Comparison of ENCODE assay signal across 10 cellular contexts in genomic region chr6:111662794-111663231, GRCh38. TPM values are rescaled to one million over a fixed set of nuclear protein-coding genes. Genes with fewer than 3 reads are reported as not detected.
DNase-seq lines count a peak whose midpoint lies in the region; ATAC-seq and TF ChIP-seq lines count a peak whose summit lies in the region.
"Had no signal": no experiment of that assay in that cellular context is flagged by ENCODE, and none has a peak within 500 bp of the region (broad histone marks: within the 10 kb centered on the region; RNA-seq: fewer than 3 reads in every experiment).

No MANE protein-coding gene starts in this region.

- H3K27ac Mint-ChIP-seq in activated CD8-positive, alpha-beta T cell treated with anti-CD3 and anti-CD28 coated beads for 36 hours, result peak overlapping the region; percentile 71

- ATAC-seq in activated CD8-positive, alpha-beta T cell treated with anti-CD3 and anti-CD28 coated beads for 36 hours, result no peak
- no peak for ATAC-seq in GM21723 (IDR thresholded peaks at IDR 0.05; ENCODE audit: unreplicated experiment)

- intact Hi-C loops in activated CD8-positive, alpha-beta T cell treated with anti-CD3 and anti-CD28 coated beads for 36 hours (cut with micrococcal nuclease), result no loop called here
- intact Hi-C loops in ovary (cut with DNase I), result loop anchor here in 1 of 4 donors (10.0 kb wide), 1 partner anchor 578 kb away; the partner anchor contains the start of gene SLC16A10

- H3K27me3 ChIP-seq in HUES64 (ENCODE audit: insufficient read depth, low read length) (no peaks in the 10 kb centered on the region), iPS-15b (ENCODE audit: control insufficient read depth, insufficient read depth, low read length) (no peaks in the 10 kb centered on the region), ovary (no peaks in the 10 kb centered on the region)

- H3K9me3 ChIP-seq in HUES64 (ENCODE audit: insufficient read depth, low read depth, low read length) (no peaks in the 10 kb centered on the region), iPS-15b (ENCODE audit: control insufficient read depth, insufficient read depth, low read length) (no peaks in the 10 kb centered on the region), ovary (no peaks in the 10 kb centered on the region)

- H3K4me1 Mint-ChIP-seq in activated CD8-positive, alpha-beta T cell treated with anti-CD3 and anti-CD28 coated beads for 36 hours (ENCODE audit: low read depth), result no peaks in the 10 kb centered on the region

- CTCF ChIA-PET in activated CD8-positive, alpha-beta T cell treated with anti-CD3 and anti-CD28 coated beads for 36 hours (lab: Charles Lee), result no interaction called here

- H3K27ac ChIP-seq in HUES64 (ENCODE audit: low read depth, low read length) (peak overlapping the region; percentile 66; the same call in 1 of the 2 replicates), ovary (no peak overlapping the region)

- no peaks in the 10 kb centered on the region for H3K9me3 Mint-ChIP-seq in activated CD8-positive, alpha-beta T cell treated with anti-CD3 and anti-CD28 coated beads for 36 hours

- 73% methylated on average over 6 of the region's 6 CpGs for WGBS in HUES64
- 50 to 70% (median 68%) methylated on average over 6 of the region's 6 CpGs for WGBS in ovary, 3 donors

- no peak for TF ChIP-seq POLR2A in ovary (IDR thresholded peaks at IDR 0.05)

- H3K4me3 Mint-ChIP-seq in activated CD8-positive, alpha-beta T cell treated with anti-CD3 and anti-CD28 coated beads for 36 hours, result no peak overlapping the region

- TF ChIP-seq CTCF in activated CD8-positive, alpha-beta T cell treated with anti-CD3 and anti-CD28 coated beads for 36 hours (IDR thresholded peaks at IDR 0.05), result no peak
- TF ChIP-seq CTCF in ovary (IDR thresholded peaks at IDR 0.05), result no peak

- H3K4me1 ChIP-seq in HUES64 (ENCODE audit: insufficient read depth, low read length) (peaks cover 51% of the 10 kb centered on the region), iPS-15b (ENCODE audit: control insufficient read depth, insufficient read depth, low read length) (peaks cover 29% of the 10 kb centered on the region), ovary (ENCODE audit: insufficient read depth) (peaks cover 18% of the 10 kb centered on the region)

- no peak for TF ChIP-seq EP300 in ovary (IDR thresholded peaks at IDR 0.05)

- H3K9ac ChIP-seq in HUES64 (ENCODE audit: low read depth, low read length), result no peak overlapping the region
- peak overlapping the region; percentile 39 for H3K9ac ChIP-seq in iPS-15b (ENCODE audit: low read depth, low read length)

- no peak overlapping the region for H3K4me3 ChIP-seq in HUES64 (ENCODE audit: low read length)
- no peak overlapping the region for H3K4me3 ChIP-seq in iPS-15b (ENCODE audit: low read depth, low read length)
- no peak overlapping the region for H3K4me3 ChIP-seq in ovary

- peaks cover 49% of the 10 kb centered on the region for H3K36me3 Mint-ChIP-seq in activated CD8-positive, alpha-beta T cell treated with anti-CD3 and anti-CD28 coated beads for 36 hours (ENCODE audit: low read depth)

- H3K27me3 Mint-ChIP-seq in activated CD8-positive, alpha-beta T cell treated with anti-CD3 and anti-CD28 coated beads for 36 hours, result no peaks in the 10 kb centered on the region

- DNase-seq in activated CD8-positive, alpha-beta T cell treated with anti-CD3 and anti-CD28 coated beads for 36 hours, result no peak
- DNase-seq in stimulated activated CD8-positive, alpha-beta memory T cell treated with anti-CD3 and anti-CD28 coated beads, Interleukin-4, amount 100 ng/mL, for 48 hours, result peak; percentile 16
- no peak for DNase-seq in NCI-H510A treated with DMSO at 0.1 percent for 48 hours (lab: John Stamatoyannopoulos, UW)
- DNase-seq in putamen (ENCODE audit: low spot score), result no peak
- no peak for DNase-seq in ovary
- DNase-seq: activated T-cell treated with anti-CD3 and anti-CD28 coated beads, Interleukin-2, amount 50 U/mL, for 48 hours; NCI-H774 had no signal

- POLR2A ChIA-PET in activated CD8-positive, alpha-beta T cell treated with anti-CD3 and anti-CD28 coated beads for 36 hours (lab: Charles Lee), result no interaction called here

- H3K36me3 ChIP-seq in HUES64 (ENCODE audit: insufficient read depth, low read length) (peaks cover 6% of the 10 kb centered on the region; the same call in 1 of the 2 replicates), iPS-15b (ENCODE audit: control insufficient read depth, insufficient read depth, low read length) (no peaks in the 10 kb centered on the region), ovary (no peaks in the 10 kb centered on the region)

RNA-seq across cellular contexts. Expression of gene TRAF3IP2, which starts 57.1 kb away (rescaled TPM):
- polyA plus RNA-seq in HUES64 (2013, experiment 1 of 2), result 9.1 TPM
- 14.1 TPM for polyA plus RNA-seq in HUES64 (2013, experiment 2 of 2)
- total RNA-seq in activated CD8-positive, alpha-beta T cell treated with anti-CD3 and anti-CD28 coated beads for 36 hours, result 10 to 100 TPM; 23.2 to 26.3 TPM
- 10 to 100 TPM; 14.9 to 43.0 (median 23.8) TPM for total RNA-seq in ovary
- polyA plus RNA-seq in ovary, result 10 to 100 TPM; 19.2 to 26.0 TPM
